Comparison of ENCODE assay signal across 30 cellular contexts in the genomic region with DNA sequence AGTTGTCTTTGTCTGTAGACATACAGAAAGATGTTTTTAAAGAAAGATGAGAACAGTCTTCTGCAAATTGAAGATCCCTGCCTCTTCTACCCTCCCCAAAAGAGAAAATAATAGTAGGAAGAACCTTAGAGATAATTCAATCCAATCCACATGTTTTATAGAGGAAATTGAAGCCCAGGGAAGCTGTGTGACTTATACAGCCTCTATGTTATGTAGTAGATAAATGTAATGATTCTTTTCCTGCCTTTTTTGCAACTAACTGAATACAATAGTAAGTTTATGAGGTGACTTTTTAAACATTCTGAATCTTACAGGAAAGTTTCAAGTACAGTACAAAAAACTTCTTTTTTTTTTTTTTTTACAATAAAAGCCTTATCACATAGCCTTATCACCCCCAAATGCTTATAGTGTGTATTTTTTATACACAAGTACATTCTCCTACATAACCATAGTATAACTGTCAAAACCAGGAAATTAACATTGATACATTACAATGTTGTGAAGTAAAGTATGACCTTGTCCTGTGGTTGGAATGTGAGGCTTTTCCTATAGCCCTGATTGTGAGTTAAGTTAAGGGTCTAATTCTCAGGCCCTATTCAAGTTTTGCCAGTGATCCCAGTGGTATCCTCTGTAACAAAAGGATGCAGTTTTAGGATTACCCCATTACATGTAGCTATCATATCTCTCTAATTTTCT.
"Had no signal": no experiment of that assay in that cellular context is flagged by ENCODE, and none has a peak within 500 bp of the region (broad histone marks: within the 10 kb centered on the region; RNA-seq: fewer than 3 reads in every experiment).

No MANE protein-coding gene starts in this region.

- DNase-seq: activated CD4-positive, alpha-beta memory T cell treated with anti-CD3 and anti-CD28 coated beads for 36 hours; activated CD4-positive, alpha-beta T cell treated with anti-CD3 and anti-CD28 coated beads for 36 hours; activated CD4-positive, alpha-beta T cell treated with anti-CD3 and anti-CD28 coated beads, Interleukin-2, amount 10 ng/mL, durations not matched to agents 24 days and 14 days; activated CD4-positive, CD25-positive, alpha-beta regulatory T cell; activated CD4-positive, CD25-positive, alpha-beta regulatory T cell treated with anti-CD3 and anti-CD28 coated beads, Interleukin-2, amount 50 U/mL, for 72 hours; activated CD8-positive, alpha-beta memory T cell treated with anti-CD3 and anti-CD28 coated beads, Interleukin-2, amount 10 ng/mL, durations not matched to agents 7 days and 5 days; activated CD8-positive, alpha-beta memory T cell treated with anti-CD3 and anti-CD28 coated beads, Interleukin-2, amount 50 U/mL, for 4 hours; activated CD8-positive, alpha-beta T cell treated with anti-CD3 and anti-CD28 coated beads, Interleukin-2, amount 10 ng/mL, durations not matched to agents 7 days and 5 days; activated effector memory CD4-positive, alpha-beta T cell treated with anti-CD3 and anti-CD28 coated beads, Interleukin-2, amount 50 U/mL, for 16 hours; activated naive CD4-positive, alpha-beta T cell treated with anti-CD3 and anti-CD28 coated beads for 36 hours; activated naive CD8-positive, alpha-beta T cell treated with anti-CD3 and anti-CD28 coated beads for 36 hours; activated naive CD8-positive, alpha-beta T cell treated with anti-CD3 and anti-CD28 coated beads, Interleukin-2, amount 50 U/mL, for 24 hours; activated T-cell treated with anti-CD3 and anti-CD28 coated beads, Interleukin-2, amount 50 U/mL, for 1 hour; activated T-cell treated with anti-CD3 and anti-CD28 coated beads, Interleukin-2, amount 50 U/mL, for 48 hours; adrenal gland; amygdala; aorta; body of pancreas; caudate nucleus; cortex of kidney; dorsolateral prefrontal cortex; effector memory CD4-positive, alpha-beta T cell; endodermal cell; erythroblast; foreskin keratinocyte; gastrocnemius medialis; SW 1271; T-helper 1 cell; T-helper 17 cell had no signal

- H3K4me1 ChIP-seq: adrenal gland, foreskin keratinocyte had no signal

- H3K4me3 ChIP-seq: adrenal gland, body of pancreas, dorsolateral prefrontal cortex, esophagus muscularis mucosa, gastrocnemius medialis had no signal

- H3K27ac ChIP-seq: adrenal gland, body of pancreas, esophagus muscularis mucosa, foreskin keratinocyte, gastrocnemius medialis had no signal

- H3K36me3 ChIP-seq: adrenal gland, esophagus muscularis mucosa, gastrocnemius medialis had no signal

- H3K9me3 ChIP-seq: adrenal gland, body of pancreas, esophagus muscularis mucosa, gastrocnemius medialis had no signal

- H3K27me3 ChIP-seq: adrenal gland, body of pancreas, dorsolateral prefrontal cortex, esophagus muscularis mucosa, gastrocnemius medialis had no signal

- ATAC-seq: activated CD4-positive, alpha-beta T cell treated with anti-CD3 and anti-CD28 coated beads for 36 hours; activated CD8-positive, alpha-beta memory T cell treated with anti-CD3 and anti-CD28 coated beads, Interleukin-2, amount 10 ng/mL, durations not matched to agents 7 days and 5 days; activated CD8-positive, alpha-beta T cell treated with anti-CD3 and anti-CD28 coated beads, Interleukin-2, amount 10 ng/mL, durations not matched to agents 7 days and 5 days; activated naive CD8-positive, alpha-beta T cell treated with anti-CD3 and anti-CD28 coated beads, Interleukin-2, amount 50 U/mL, for 24 hours; body of pancreas; foreskin keratinocyte; gastrocnemius medialis; T-helper 17 cell had no signal
